In the genomic region with DNA sequence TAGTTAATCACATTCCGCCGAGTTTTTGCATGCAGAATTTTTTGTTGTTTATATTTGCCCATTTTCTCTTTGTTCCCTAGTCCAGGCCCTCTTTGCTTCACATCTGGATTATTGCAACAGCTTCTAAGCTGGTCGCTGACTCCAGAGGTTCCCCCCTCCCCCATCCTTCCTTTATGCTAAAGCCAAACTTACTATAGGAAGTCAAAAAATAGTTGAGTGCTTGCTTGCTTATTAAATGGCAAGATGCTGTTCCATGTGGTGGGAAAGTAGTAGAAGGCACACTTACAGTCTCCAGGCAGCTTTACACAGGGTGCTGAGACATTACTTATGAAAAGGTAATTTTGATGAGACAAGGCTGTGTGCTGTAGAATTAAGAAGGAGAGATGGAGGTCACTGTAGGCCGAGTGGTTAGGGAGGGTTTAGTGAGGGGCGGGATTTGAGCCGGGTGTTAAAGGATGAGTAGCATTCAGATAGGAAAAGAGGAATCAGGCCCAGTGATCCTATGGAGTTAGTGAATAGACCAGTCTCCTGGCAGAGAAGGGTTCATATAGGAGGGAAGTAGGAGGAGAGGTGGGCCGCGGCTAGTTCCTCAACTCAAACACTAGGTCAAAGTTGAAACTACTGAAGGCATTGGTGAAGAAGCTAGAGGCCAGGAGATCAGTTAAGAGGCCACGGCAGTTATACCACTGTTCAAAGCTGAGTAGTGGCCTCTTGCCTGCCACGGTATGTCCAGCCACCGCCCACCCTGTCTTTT, we compare ENCODE assay signal across 8 cellular contexts. TPM values are rescaled to one million over a fixed set of nuclear protein-coding genes. Genes with fewer than 3 reads are reported as not detected.
DNase-seq lines count a peak whose midpoint lies in the region; ATAC-seq and TF ChIP-seq lines count a peak whose summit lies in the region.

No MANE protein-coding gene starts in this region.

- POLR2A ChIA-PET in GM10248 (lab: Yijun Ruan, JAX) = interaction anchor here (1.1 kb wide), 1 partner anchor 11 kb away, joined by 3 read pairs; no protein-coding TSS in a partner anchor

- peaks cover 6 to 9% (median 8%) of the 10 kb centered on the region in 3 donors for H3K27me3 Mint-ChIP-seq in naive B cell

- ATAC-seq in naive B cell (ENCODE audit: low read depth in 2 of 2) (peak; percentile 11 to 25), GM21515 (IDR thresholded peaks at IDR 0.05; ENCODE audit: unreplicated experiment) (no peak), GM21528 (IDR thresholded peaks at IDR 0.05; ENCODE audit: low FRiP score, unreplicated experiment) (no peak)

- H3K4me3 Mint-ChIP-seq in naive B cell = peak overlapping the region; percentile 75 to 95 (median 88)

- CTCF ChIA-PET in GM10248 (lab: Yijun Ruan, JAX) = interaction anchor here (1.9 kb wide), 1 partner anchor 17 kb away, joined by 4 read pairs; no protein-coding TSS in a partner anchor

- peaks cover 15% of the 10 kb centered on the region for H3F3A ChIP-seq in DOHH2 (ENCODE audit: control insufficient read depth, insufficient read depth)

- H3K36me3 Mint-ChIP-seq in naive B cell = peaks cover 0 to 9% of the 10 kb centered on the region in 2 donors

- no peaks in the 10 kb centered on the region for H3K9me3 Mint-ChIP-seq in naive B cell

- peak overlapping the region; percentile 82 to 95 (median 92) for H3K27ac Mint-ChIP-seq in naive B cell

- H3K9me3 ChIP-seq in DOHH2 (ENCODE audit: control insufficient read depth, insufficient read depth, low read length) (no peaks in the 10 kb centered on the region), NT2/D1 (ENCODE audit: insufficient read depth, low read length) (no peaks in the 10 kb centered on the region)

- peaks cover 4% of the 10 kb centered on the region; the same call in 1 of the 2 replicates for H4K20me1 ChIP-seq in DOHH2 (ENCODE audit: control insufficient read depth, insufficient read depth, low read depth, low read length)

- H3K9ac ChIP-seq in NT2/D1 (ENCODE audit: insufficient read length, low read depth) = peak overlapping the region; percentile 82

- DNase-seq in NT2/D1 (ENCODE audit: low read depth, low spot score) (no peak), dedifferentiated amniotic fluid mesenchymal stem cell (ENCODE audit: extremely low spot score) (peak; percentile 25), naive B cell (peak; percentile 4), retina (no peak), GM10248 (ENCODE audit: extremely low spot score) (no peak)

- H3K9me2 ChIP-seq in DOHH2 (replicated peaks; ENCODE audit: control insufficient read depth, low read length) = no peaks in the 10 kb centered on the region

- TF ChIP-seq CTCF in DOHH2 (IDR thresholded peaks at IDR 0.05; ENCODE audit: low read depth, low read length, poor library complexity, severe bottlenecking) = no peak
- no peak for TF ChIP-seq CTCF in GM10248 (IDR thresholded peaks at IDR 0.05; ENCODE audit: control extremely low read depth, extremely low read depth, low read depth, missing control alignments)

- H3K27me3 ChIP-seq in DOHH2 (ENCODE audit: control insufficient read depth, low read length) (peaks cover 14% of the 10 kb centered on the region; the same call in 1 of the 2 replicates), NT2/D1 (ENCODE audit: insufficient read depth, insufficient read length) (peaks cover 6% of the 10 kb centered on the region)

- H3K4me3 ChIP-seq in DOHH2 (ENCODE audit: low read length) (peak overlapping the region; percentile 74), NT2/D1 (ENCODE audit: insufficient read length, low read depth) (peak overlapping the region; percentile 73)

- H3K27ac ChIP-seq in DOHH2 (ENCODE audit: low read depth, low read length) = peak overlapping the region; percentile 71

- H3K4me1 Mint-ChIP-seq in naive B cell = peaks cover 29 to 52% (median 46%) of the 10 kb centered on the region in 3 donors

- H3K36me3 ChIP-seq in DOHH2 (ENCODE audit: control insufficient read depth, low read length) (peaks cover 33% of the 10 kb centered on the region), NT2/D1 (ENCODE audit: insufficient read depth, insufficient read length, low read length) (peaks cover 27% of the 10 kb centered on the region)

- H3K4me1 ChIP-seq in DOHH2 (ENCODE audit: control insufficient read depth, low read length) (peaks cover 34% of the 10 kb centered on the region), NT2/D1 (ENCODE audit: insufficient read depth, insufficient read length) (peaks cover 2% of the 10 kb centered on the region)

- peaks cover 45% of the 10 kb centered on the region for H3K79me2 ChIP-seq in DOHH2 (ENCODE audit: control insufficient read depth, low read length)

- H3K4me2 ChIP-seq in DOHH2 (ENCODE audit: low read length) = peak overlapping the region; percentile 98

RNA-seq across cellular contexts. Expression of a gene that starts 1.4 kb away (rescaled TPM):
- 1 to 10 TPM in 5 of 6 donors, not detected in 1; 1.5 to 2.5 (median 1.7) TPM for polyA plus RNA-seq in naive B cell (ENCODE audit: low read depth in 6 of 6)

RNA-seq across cellular contexts. Expression of a gene that starts 52.7 kb away (rescaled TPM):
- 1 to 10 TPM; 3.0 to 7.9 (median 5.4) TPM for polyA plus RNA-seq in naive B cell (ENCODE audit: low read depth in 6 of 6)

RNA-seq across cellular contexts. Expression of a gene that starts 57.0 kb away (rescaled TPM):
- polyA plus RNA-seq in naive B cell (ENCODE audit: low read depth in 6 of 6) = 10 to 100 TPM in 4 of 6 donors, 1 to 10 TPM in 2; 9.8 to 15.6 (median 11.4) TPM

Comparison
In these comparisons a context has a peak if more than half of its experiments do, and no peak if none do; other contexts are left out.
1. DNase-seq: peak in dedifferentiated amniotic fluid mesenchymal stem cell (single experiment) and naive B cell (single experiment); none in NT2/D1 (single experiment), retina (single experiment) and GM10248 (single experiment).
2. ATAC-seq: peak in naive B cell (2 of 2); none in GM21515 (single experiment) and GM21528 (single experiment).